Comparison of ENCODE assay signal across 17 cellular contexts in genomic region chr6:29864037-29864795, GRCh38. TPM values are rescaled to one million over a fixed set of nuclear protein-coding genes. Genes with fewer than 3 reads are reported as not detected.
DNase-seq lines count a peak whose midpoint lies in the region; ATAC-seq and TF ChIP-seq lines count a peak whose summit lies in the region.
"Had no signal": no experiment of that assay in that cellular context is flagged by ENCODE, and none has a peak within 500 bp of the region (broad histone marks: within the 10 kb centered on the region; RNA-seq: fewer than 3 reads in every experiment).

No MANE protein-coding gene starts in this region.

- no peak overlapping the region for H3K4me3 Mint-ChIP-seq in activated CD4-positive, alpha-beta T cell treated with anti-CD3 and anti-CD28 coated beads, Interleukin-2, amount 10 ng/mL, durations not matched to agents 24 days and 14 days
- H3K4me3 Mint-ChIP-seq in stimulated activated naive CD8-positive, alpha-beta T cell treated with anti-CD3 and anti-CD28 coated beads, Interleukin-15, amount 100 ng/mL, for 72 hours: no peak overlapping the region

- H3K4me1 ChIP-seq in foreskin keratinocyte (no peaks in the 10 kb centered on the region), lung (ENCODE audit: control insufficient read depth in 2 of 2, insufficient read depth in 2 of 2, low read length in 2 of 2) (no peaks in the 10 kb centered on the region), esophagus squamous epithelium (peaks cover 0 to 5% (median 0%) of the 10 kb centered on the region in 3 donors)
- H3K4me1 ChIP-seq: BLaER1 had no signal

- H3K27me3 ChIP-seq in foreskin keratinocyte (peaks cover 43% of the 10 kb centered on the region), lung (ENCODE audit: control insufficient read depth, insufficient read depth) (no peaks in the 10 kb centered on the region), esophagus squamous epithelium (peaks cover 0 to 70% (median 0%) of the 10 kb centered on the region in 4 donors)
- H3K27me3 ChIP-seq: BLaER1 had no signal

- no peak for TF ChIP-seq POLR2A in esophagus squamous epithelium (IDR thresholded peaks at IDR 0.05)

- no peaks in the 10 kb centered on the region for H3K36me3 Mint-ChIP-seq in activated CD4-positive, alpha-beta T cell treated with anti-CD3 and anti-CD28 coated beads, Interleukin-2, amount 10 ng/mL, durations not matched to agents 24 days and 14 days (ENCODE audit: low read depth)

- no peaks in the 10 kb centered on the region for H3K9me3 Mint-ChIP-seq in activated CD4-positive, alpha-beta T cell treated with anti-CD3 and anti-CD28 coated beads, Interleukin-2, amount 10 ng/mL, durations not matched to agents 24 days and 14 days
- H3K9me3 Mint-ChIP-seq in stimulated activated naive CD8-positive, alpha-beta T cell treated with anti-CD3 and anti-CD28 coated beads, Interleukin-15, amount 100 ng/mL, for 72 hours: no peaks in the 10 kb centered on the region

- 26 to 31% methylated on average over 21 to 24 of the region's 24 CpGs for WGBS in lung, 2 donors
- WGBS in esophagus squamous epithelium, 2 donors: 41 to 48% methylated on average over 3 to 14 of the region's 24 CpGs

- no peak overlapping the region for H3K27ac ChIP-seq in foreskin keratinocyte
- no peak overlapping the region for H3K27ac ChIP-seq in lung (ENCODE audit: low read depth in 1 of 2, low read length in 1 of 2)
- H3K27ac ChIP-seq in esophagus squamous epithelium: no peak overlapping the region
- H3K27ac ChIP-seq: 22Rv1, BLaER1, KMS-11 had no signal

- H3K9me3 ChIP-seq in lung (ENCODE audit: control insufficient read depth in 2 of 2, insufficient read depth in 1 of 2, low read length in 1 of 2) (no peaks in the 10 kb centered on the region), esophagus squamous epithelium (no peaks in the 10 kb centered on the region)
- H3K9me3 ChIP-seq: BLaER1 had no signal

- H3K27me3 Mint-ChIP-seq in activated CD4-positive, alpha-beta T cell treated with anti-CD3 and anti-CD28 coated beads, Interleukin-2, amount 10 ng/mL, durations not matched to agents 24 days and 14 days: peaks cover 57% of the 10 kb centered on the region
- H3K27me3 Mint-ChIP-seq in stimulated activated naive CD8-positive, alpha-beta T cell treated with anti-CD3 and anti-CD28 coated beads, Interleukin-15, amount 100 ng/mL, for 72 hours: peaks cover 77% of the 10 kb centered on the region

- H3K4me1 Mint-ChIP-seq in activated CD4-positive, alpha-beta T cell treated with anti-CD3 and anti-CD28 coated beads, Interleukin-2, amount 10 ng/mL, durations not matched to agents 24 days and 14 days: no peaks in the 10 kb centered on the region
- no peaks in the 10 kb centered on the region for H3K4me1 Mint-ChIP-seq in stimulated activated naive CD8-positive, alpha-beta T cell treated with anti-CD3 and anti-CD28 coated beads, Interleukin-15, amount 100 ng/mL, for 72 hours

- no peak overlapping the region for H3K27ac Mint-ChIP-seq in activated CD4-positive, alpha-beta T cell treated with anti-CD3 and anti-CD28 coated beads, Interleukin-2, amount 10 ng/mL, durations not matched to agents 24 days and 14 days
- no peak overlapping the region for H3K27ac Mint-ChIP-seq in stimulated activated naive CD8-positive, alpha-beta T cell treated with anti-CD3 and anti-CD28 coated beads, Interleukin-15, amount 100 ng/mL, for 72 hours

- ATAC-seq in foreskin keratinocyte: peak; percentile 33
- peak; percentile 19 for ATAC-seq in lung (ENCODE audit: insufficient read depth, low FRiP score)
- no peak for ATAC-seq in stimulated activated naive CD8-positive, alpha-beta T cell treated with anti-CD3 and anti-CD28 coated beads, Interleukin-15, amount 100 ng/mL, for 72 hours
- ATAC-seq: PC-3 had no signal

- DNase-seq in activated CD4-positive, alpha-beta T cell treated with anti-CD3 and anti-CD28 coated beads, Interleukin-2, amount 10 ng/mL, durations not matched to agents 24 days and 14 days: peak; percentile 29
- DNase-seq in activated CD4-positive, alpha-beta T cell treated with anti-CD3 and anti-CD28 coated beads for 48 hours: no peak
- DNase-seq in foreskin keratinocyte (no peak), lung (ENCODE audit: low spot score) (no peak), GM13977 (ENCODE audit: low spot score) (no peak), esophagus squamous epithelium (lab: John Stamatoyannopoulos, UW) (no peak), epidermal melanocyte (ENCODE audit: insufficient read length, low spot score) (no peak)
- no peak for DNase-seq in stimulated activated naive CD8-positive, alpha-beta T cell treated with anti-CD3 and anti-CD28 coated beads, Interleukin-15, amount 100 ng/mL, for 72 hours
- DNase-seq: NCI-H1092 treated with DMSO at 0.1 percent for 48 hours, NCI-H1694, NCI-H748 treated with DMSO at 0.1 percent for 48 hours, PC-3 had no signal

- TF ChIP-seq CTCF in foreskin keratinocyte (conservative IDR thresholded peaks at IDR 0.05) (no peak), lung (IDR thresholded peaks at IDR 0.05; ENCODE audit: control extremely low read depth, extremely low read depth) (no peak), GM13977 (IDR thresholded peaks at IDR 0.05; ENCODE audit: extremely low read depth, insufficient read depth, missing control alignments) (no peak), esophagus squamous epithelium (IDR thresholded peaks at IDR 0.05) (no peak)

- H3K36me3 ChIP-seq in lung (ENCODE audit: control insufficient read depth in 2 of 2, insufficient read depth in 2 of 2, low read length in 2 of 2) (no peaks in the 10 kb centered on the region), esophagus squamous epithelium (no peaks in the 10 kb centered on the region)
- H3K36me3 ChIP-seq: BLaER1 had no signal

- in situ Hi-C loops in GM13977 (cut with MboI; ENCODE audit: low pct_unique_long_range_greater_than_20kb, low sequenced_read_pairs, unreplicated experiment): no loop called here

- no peak overlapping the region for H3K4me3 ChIP-seq in lung
- no peak overlapping the region for H3K4me3 ChIP-seq in esophagus squamous epithelium
- H3K4me3 ChIP-seq: BLaER1 had no signal

- intact Hi-C loops in activated CD4-positive, alpha-beta T cell treated with anti-CD3 and anti-CD28 coated beads, Interleukin-2, amount 10 ng/mL, durations not matched to agents 24 days and 14 days (cut with micrococcal nuclease): no loop called here
- intact Hi-C loops in esophagus squamous epithelium (cut with DNase I): no loop called here

RNA-seq across cellular contexts. Expression of gene HLA-G, which starts 36.6 kb away (rescaled TPM):
- total RNA-seq in activated CD4-positive, alpha-beta T cell treated with anti-CD3 and anti-CD28 coated beads, Interleukin-2, amount 10 ng/mL, durations not matched to agents 24 days and 14 days: 0.85 and 1.2 TPM in 2 replicates
- total RNA-seq in foreskin keratinocyte (1.7 and 2.5 TPM in 2 replicates), lung (1 to 10 TPM in 1 of 2 donors, under 1 TPM in 1; 0.23 to 4.9 TPM), esophagus squamous epithelium (under 1 TPM in 2 of 4 donors, not detected in 2; 0.18 to 0.27 TPM)
- polyA plus RNA-seq in foreskin keratinocyte (1.9 and 4.2 TPM in 2 replicates), lung (1 to 10 TPM; 3.7 to 8.9 TPM)
- total RNA-seq: HT1080, MCF 10A, PC-3 had no signal
